In the genomic region with DNA sequence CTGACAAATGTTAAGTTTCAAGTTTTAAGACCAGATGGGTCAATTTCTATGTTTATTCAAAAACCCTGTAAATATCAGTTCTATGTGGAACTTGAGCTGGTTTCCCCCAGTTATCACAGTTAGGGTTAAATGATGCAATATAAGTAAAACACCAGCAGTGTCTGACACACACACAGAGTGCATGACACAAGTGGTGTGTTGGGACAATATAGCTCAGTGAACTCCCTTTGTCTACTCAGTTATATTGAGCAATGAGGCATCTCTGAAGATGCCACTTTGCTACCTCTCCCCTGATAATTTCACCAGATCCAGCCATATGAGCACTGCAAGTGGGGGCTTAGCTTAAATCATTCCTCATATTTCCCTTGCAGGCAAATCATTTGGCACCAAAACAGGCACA, we compare ENCODE assay signal across 5 cellular contexts.
DNase-seq lines count a peak whose midpoint lies in the region; ATAC-seq, FAIRE-seq and TF ChIP-seq lines count a peak whose summit lies in the region.
"Not testable (repeated sequence)": the region's sequence is repeated elsewhere in the genome, so short reads cannot be mapped to it uniquely, and the experiment has no call there.

No MANE protein-coding gene starts in this region.

- H3K36me3 ChIP-seq in liver (ENCODE audit: control insufficient read depth in 4 of 4, insufficient read depth in 3 of 4, low read depth in 1 of 4, low read length in 3 of 4); right lobe of liver; pancreas: not testable (repeated sequence)

- DNase-seq in NCI-H69 (lab: John Stamatoyannopoulos, UW) = peak; percentile 21
- DNase-seq in left lobe of liver (ENCODE audit: low spot score); right lobe of liver; pancreas: not testable (repeated sequence)

- H3K27me3 ChIP-seq in liver (ENCODE audit: control insufficient read depth in 4 of 4, insufficient read depth in 4 of 4, low read length in 3 of 4); right lobe of liver; pancreas: not testable (repeated sequence)

- peak; percentile 43 for ATAC-seq in left lobe of liver
- ATAC-seq in right lobe of liver = peak; percentile 52 to 69 (median 62)
- ATAC-seq in pancreas = peak in 3 of 4 donors; percentile 8 to 22 (median 19)

- not testable (repeated sequence) for TF ChIP-seq CTCF in liver (IDR thresholded peaks at IDR 0.05; ENCODE audit: low read depth, low read length, missing input control); right lobe of liver (IDR thresholded peaks at IDR 0.05); pancreas (IDR thresholded peaks at IDR 0.05)

- not testable (repeated sequence) for H3K9me3 ChIP-seq in liver (ENCODE audit: control insufficient read depth in 4 of 4, low read length in 3 of 4); right lobe of liver; pancreas

- peaks cover 0 to 45% (median 36%) of the 10 kb centered on the region in 4 donors for H3K4me1 ChIP-seq in liver (ENCODE audit: control insufficient read depth in 4 of 4, insufficient read depth in 4 of 4, low read length in 3 of 4)
- peaks cover 0 to 44% (median 12%) of the 10 kb centered on the region in 4 donors for H3K4me1 ChIP-seq in right lobe of liver
- not testable (repeated sequence) for H3K4me1 ChIP-seq in pancreas

- TF ChIP-seq RAD21 in liver (IDR thresholded peaks at IDR 0.05) = not testable (repeated sequence)

- peak overlapping the region in 1 of 2 donors; percentile 28 for H3K27ac ChIP-seq in liver (ENCODE audit: low read depth in 1 of 2, low read length in 2 of 2)
- peak overlapping the region in 2 of 3 donors; percentile 36 to 59 for H3K27ac ChIP-seq in right lobe of liver
- not testable (repeated sequence) for H3K27ac ChIP-seq in pancreas

- FAIRE-seq in pancreas (lab: Jason Lieb, UNC) = not testable (repeated sequence)

- H3K4me3 ChIP-seq in liver (ENCODE audit: low read depth in 1 of 3, low read length in 3 of 3); right lobe of liver; pancreas: not testable (repeated sequence)

- not testable (repeated sequence) for H3K9ac ChIP-seq in liver (ENCODE audit: low read depth in 1 of 2, low read length in 2 of 2)

- intact Hi-C loops in right lobe of liver (cut with DNase I); pancreas (cut with DNase I): not testable (repeated sequence)

- TF ChIP-seq POLR2A in right lobe of liver (IDR thresholded peaks at IDR 0.05) = not testable (repeated sequence)

TF ChIP-seq in liver, 16 proteins besides CTCF, POLR2A, EP300 and RAD21:
- TF ChIP-seq RXRA (IDR thresholded peaks at IDR 0.05) (peak; percentile 39 to 50), HNF4A (conservative IDR thresholded peaks at IDR 0.05) (peak in 1 of 2 donors; percentile 35)
